8 cellular contexts compared by ENCODE assay signal in genomic region chr17:42322382-42323267, GRCh38. TPM values are rescaled to one million over a fixed set of nuclear protein-coding genes. Genes with fewer than 3 reads are reported as not detected.
DNase-seq lines count a peak whose midpoint lies in the region; ATAC-seq and TF ChIP-seq lines count a peak whose summit lies in the region.

No MANE protein-coding gene starts in this region.

- H3K4me3 ChIP-seq in GM23338 (no peak overlapping the region), tibial nerve (no peak overlapping the region)

- TF ChIP-seq POLR2A in tibial nerve (IDR thresholded peaks at IDR 0.05) = no peak

- H3K9me3 Mint-ChIP-seq in GM23338 = no peaks in the 10 kb centered on the region; the same call in 2 of the 3 replicates
- H3K9me3 Mint-ChIP-seq in activated naive CD4-positive, alpha-beta T cell treated with anti-CD3 and anti-CD28 coated beads, Interleukin-2, amount 10 ng/mL, durations not matched to agents 7 days and 5 days = no peaks in the 10 kb centered on the region

- peaks cover 77% of the 10 kb centered on the region for H3K36me3 Mint-ChIP-seq in GM23338 (ENCODE audit: low read depth)
- H3K36me3 Mint-ChIP-seq in activated naive CD4-positive, alpha-beta T cell treated with anti-CD3 and anti-CD28 coated beads, Interleukin-2, amount 10 ng/mL, durations not matched to agents 7 days and 5 days = peaks cover 67% of the 10 kb centered on the region

- no peaks in the 10 kb centered on the region for H4K20me1 ChIP-seq in GM23338 (replicated peaks; ENCODE audit: insufficient read depth)

- H3K79me2 ChIP-seq in GM23338 (replicated peaks; ENCODE audit: insufficient read depth) = no peaks in the 10 kb centered on the region

- H2AFZ ChIP-seq in GM23338 = no peak overlapping the region

- no peak overlapping the region for H3K27ac Mint-ChIP-seq in GM23338
- H3K27ac Mint-ChIP-seq in activated naive CD4-positive, alpha-beta T cell treated with anti-CD3 and anti-CD28 coated beads, Interleukin-2, amount 10 ng/mL, durations not matched to agents 7 days and 5 days = peak overlapping the region; percentile 78

- peak; percentile 82 for DNase-seq in COLO668 (lab: John Stamatoyannopoulos, UW; ENCODE audit: unreplicated experiment)
- DNase-seq in GM23338 (ENCODE audit: low spot score) = peak; percentile 98
- peak; percentile 77 to 94 (median 87) for DNase-seq in NCI-H1417 (lab: John Stamatoyannopoulos, UW)
- peak; percentile 82 for DNase-seq in SKM-1 (lab: John Stamatoyannopoulos, UW; ENCODE audit: unreplicated experiment)
- DNase-seq in activated naive CD4-positive, alpha-beta T cell treated with anti-CD3 and anti-CD28 coated beads, Interleukin-2, amount 10 ng/mL, durations not matched to agents 7 days and 5 days = peak; percentile 98
- DNase-seq in glomerular visceral epithelial cell (ENCODE audit: extremely low spot score) = peak; percentile 92
- peak; percentile 93 for DNase-seq in pons (ENCODE audit: low spot score)
- DNase-seq in tibial nerve (ENCODE audit: low spot score in 2 of 2) = peak; percentile 97 to 99

- H3K4me1 ChIP-seq in GM23338 (ENCODE audit: insufficient read depth) (peaks cover 9% of the 10 kb centered on the region; the same call in 1 of the 2 replicates), tibial nerve (peaks cover 0 to 22% (median 4%) of the 10 kb centered on the region in 4 donors)

- H3K4me2 ChIP-seq in GM23338 = no peak overlapping the region

- peaks cover 17% of the 10 kb centered on the region for H3K4me1 Mint-ChIP-seq in GM23338
- H3K4me1 Mint-ChIP-seq in activated naive CD4-positive, alpha-beta T cell treated with anti-CD3 and anti-CD28 coated beads, Interleukin-2, amount 10 ng/mL, durations not matched to agents 7 days and 5 days = peaks cover 51% of the 10 kb centered on the region

- peak in 1 of 2 donors; percentile 81 for TF ChIP-seq EP300 in tibial nerve (IDR thresholded peaks at IDR 0.05)

- H3K36me3 ChIP-seq in GM23338 (ENCODE audit: insufficient read depth) (peaks cover 19% of the 10 kb centered on the region), tibial nerve (peaks cover 3 to 96% (median 16%) of the 10 kb centered on the region in 3 donors)

- peak; percentile 98 for ATAC-seq in GM23338

- 44 to 45% methylated on average over 10 of the region's 10 CpGs for WGBS in tibial nerve, 2 donors

- no peak overlapping the region for H3K4me3 Mint-ChIP-seq in GM23338
- H3K4me3 Mint-ChIP-seq in activated naive CD4-positive, alpha-beta T cell treated with anti-CD3 and anti-CD28 coated beads, Interleukin-2, amount 10 ng/mL, durations not matched to agents 7 days and 5 days = no peak overlapping the region

- CTCF ChIA-PET in activated naive CD4-positive, alpha-beta T cell treated with anti-CD3 and anti-CD28 coated beads, Interleukin-2, amount 10 ng/mL, durations not matched to agents 7 days and 5 days (lab: Charles Lee) = interaction anchor here (0.6 to 8.1 kb wide), 23 partner anchors 9 to 208 kb away, joined by 3 to 237 read pairs (median 4); partner anchors contain the start of genes CAVIN1 and STAT3

- H3K27me3 ChIP-seq in GM23338 (ENCODE audit: insufficient read depth) (no peaks in the 10 kb centered on the region), tibial nerve (no peaks in the 10 kb centered on the region)

- H3K27me3 Mint-ChIP-seq in GM23338 (ENCODE audit: insufficient read depth, low read depth, poor library complexity) = no peaks in the 10 kb centered on the region
- no peaks in the 10 kb centered on the region for H3K27me3 Mint-ChIP-seq in activated naive CD4-positive, alpha-beta T cell treated with anti-CD3 and anti-CD28 coated beads, Interleukin-2, amount 10 ng/mL, durations not matched to agents 7 days and 5 days

- H3K27ac ChIP-seq in GM23338 (ENCODE audit: low read depth) (peak overlapping the region; percentile 67; the same call in 1 of the 2 replicates), tibial nerve (peak overlapping the region in 1 of 4 donors; percentile 49)

- H3K9me2 ChIP-seq in GM23338 (ENCODE audit: insufficient read depth) = no peaks in the 10 kb centered on the region

- peaks cover 13% of the 10 kb centered on the region for H3F3A ChIP-seq in GM23338 (replicated peaks; ENCODE audit: low read depth)

- peak; percentile 100 for TF ChIP-seq CTCF in GM23338 (conservative IDR thresholded peaks at IDR 0.05; ENCODE audit: low read depth in 2 of 2)
- TF ChIP-seq CTCF in tibial nerve (IDR thresholded peaks at IDR 0.05) = peak; percentile 96 to 99 (median 98)

- H3K9me3 ChIP-seq in tibial nerve = no peaks in the 10 kb centered on the region

TF ChIP-seq in GM23338, 12 proteins besides CTCF, POLR2A, EP300 and RAD21:
- TF ChIP-seq, protein P1, sequence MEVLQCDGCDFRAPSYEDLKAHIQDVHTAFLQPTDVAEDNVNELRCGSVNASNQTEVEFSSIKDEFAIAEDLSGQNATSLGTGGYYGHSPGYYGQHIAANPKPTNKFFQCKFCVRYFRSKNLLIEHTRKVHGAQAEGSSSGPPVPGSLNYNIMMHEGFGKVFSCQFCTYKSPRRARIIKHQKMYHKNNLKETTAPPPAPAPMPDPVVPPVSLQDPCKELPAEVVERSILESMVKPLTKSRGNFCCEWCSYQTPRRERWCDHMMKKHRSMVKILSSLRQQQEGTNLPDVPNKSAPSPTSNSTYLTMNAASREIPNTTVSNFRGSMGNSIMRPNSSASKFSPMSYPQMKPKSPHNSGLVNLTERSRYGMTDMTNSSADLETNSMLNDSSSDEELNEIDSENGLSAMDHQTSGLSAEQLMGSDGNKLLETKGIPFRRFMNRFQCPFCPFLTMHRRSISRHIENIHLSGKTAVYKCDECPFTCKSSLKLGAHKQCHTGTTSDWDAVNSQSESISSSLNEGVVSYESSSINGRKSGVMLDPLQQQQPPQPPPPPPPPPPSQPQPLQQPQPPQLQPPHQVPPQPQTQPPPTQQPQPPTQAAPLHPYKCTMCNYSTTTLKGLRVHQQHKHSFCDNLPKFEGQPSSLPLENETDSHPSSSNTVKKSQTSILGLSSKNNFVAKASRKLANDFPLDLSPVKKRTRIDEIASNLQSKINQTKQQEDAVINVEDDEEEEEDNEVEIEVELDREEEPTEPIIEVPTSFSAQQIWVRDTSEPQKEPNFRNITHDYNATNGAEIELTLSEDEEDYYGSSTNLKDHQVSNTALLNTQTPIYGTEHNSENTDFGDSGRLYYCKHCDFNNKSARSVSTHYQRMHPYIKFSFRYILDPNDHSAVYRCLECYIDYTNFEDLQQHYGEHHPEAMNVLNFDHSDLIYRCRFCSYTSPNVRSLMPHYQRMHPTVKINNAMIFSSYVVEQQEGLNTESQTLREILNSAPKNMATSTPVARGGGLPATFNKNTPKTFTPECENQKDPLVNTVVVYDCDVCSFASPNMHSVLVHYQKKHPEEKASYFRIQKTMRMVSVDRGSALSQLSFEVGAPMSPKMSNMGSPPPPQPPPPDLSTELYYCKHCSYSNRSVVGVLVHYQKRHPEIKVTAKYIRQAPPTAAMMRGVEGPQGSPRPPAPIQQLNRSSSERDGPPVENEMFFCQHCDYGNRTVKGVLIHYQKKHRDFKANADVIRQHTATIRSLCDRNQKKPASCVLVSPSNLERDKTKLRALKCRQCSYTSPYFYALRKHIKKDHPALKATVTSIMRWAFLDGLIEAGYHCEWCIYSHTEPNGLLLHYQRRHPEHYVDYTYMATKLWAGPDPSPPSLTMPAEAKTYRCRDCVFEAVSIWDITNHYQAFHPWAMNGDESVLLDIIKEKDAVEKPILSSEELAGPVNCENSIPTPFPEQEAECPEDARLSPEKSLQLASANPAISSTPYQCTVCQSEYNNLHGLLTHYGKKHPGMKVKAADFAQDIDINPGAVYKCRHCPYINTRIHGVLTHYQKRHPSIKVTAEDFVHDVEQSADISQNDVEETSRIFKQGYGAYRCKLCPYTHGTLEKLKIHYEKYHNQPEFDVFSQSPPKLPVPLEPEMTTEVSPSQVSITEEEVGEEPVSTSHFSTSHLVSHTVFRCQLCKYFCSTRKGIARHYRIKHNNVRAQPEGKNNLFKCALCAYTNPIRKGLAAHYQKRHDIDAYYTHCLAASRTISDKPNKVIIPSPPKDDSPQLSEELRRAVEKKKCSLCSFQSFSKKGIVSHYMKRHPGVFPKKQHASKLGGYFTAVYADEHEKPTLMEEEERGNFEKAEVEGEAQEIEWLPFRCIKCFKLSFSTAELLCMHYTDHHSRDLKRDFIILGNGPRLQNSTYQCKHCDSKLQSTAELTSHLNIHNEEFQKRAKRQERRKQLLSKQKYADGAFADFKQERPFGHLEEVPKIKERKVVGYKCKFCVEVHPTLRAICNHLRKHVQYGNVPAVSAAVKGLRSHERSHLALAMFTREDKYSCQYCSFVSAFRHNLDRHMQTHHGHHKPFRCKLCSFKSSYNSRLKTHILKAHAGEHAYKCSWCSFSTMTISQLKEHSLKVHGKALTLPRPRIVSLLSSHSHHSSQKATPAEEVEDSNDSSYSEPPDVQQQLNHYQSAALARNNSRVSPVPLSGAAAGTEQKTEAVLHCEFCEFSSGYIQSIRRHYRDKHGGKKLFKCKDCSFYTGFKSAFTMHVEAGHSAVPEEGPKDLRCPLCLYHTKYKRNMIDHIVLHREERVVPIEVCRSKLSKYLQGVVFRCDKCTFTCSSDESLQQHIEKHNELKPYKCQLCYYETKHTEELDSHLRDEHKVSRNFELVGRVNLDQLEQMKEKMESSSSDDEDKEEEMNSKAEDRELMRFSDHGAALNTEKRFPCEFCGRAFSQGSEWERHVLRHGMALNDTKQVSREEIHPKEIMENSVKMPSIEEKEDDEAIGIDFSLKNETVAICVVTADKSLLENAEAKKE (CRISPR knock-in tag; IDR thresholded peaks at IDR 0.05) = no peak
- TF ChIP-seq CREB1 (CRISPR knock-in tag; IDR thresholded peaks at IDR 0.05; ENCODE audit: low read depth) = 0 out of 2 replicates have a peak, but pooled peaks have one; percentile 11

RNA-seq across cellular contexts. Expression of gene STAT5A, which starts 34.3 kb away (rescaled TPM):
- total RNA-seq in GM23338 (2014; rRNA removed; shearing (Covaris generic)) = 14.6 and 18.1 TPM in 2 replicates
- polyA plus RNA-seq in GM23338 (2016; fragmentation: Nextera tagmentation; extraction: Ambion mirVana) = 2.3 and 2.4 TPM in 2 replicates
- total RNA-seq in tibial nerve = 100 to 1,000 TPM in 3 of 4 donors, 10 to 100 TPM in 1; 95.2 to 150 (median 127) TPM

RNA-seq across cellular contexts. Expression of gene STAT5B, which starts 46.4 kb away (rescaled TPM):
- total RNA-seq in GM23338 (2014; rRNA removed; shearing (Covaris generic)) = 47.1 and 60.5 TPM in 2 replicates
- 13.9 and 14.3 TPM in 2 replicates for polyA plus RNA-seq in GM23338 (2016; fragmentation: Nextera tagmentation; extraction: Ambion mirVana)
- total RNA-seq in tibial nerve = 100 to 1,000 TPM in 3 of 4 donors, 10 to 100 TPM in 1; 96.8 to 117 (median 104) TPM
